Comparison of ENCODE assay signal across 9 cellular contexts in genomic region chr6:56938634-56939294, GRCh38.
DNase-seq lines count a peak whose midpoint lies in the region; ATAC-seq and FAIRE-seq lines count a peak whose summit lies in the region.
"Had no signal": no experiment of that assay in that cellular context is flagged by ENCODE, and none has a peak within 500 bp of the region (broad histone marks: within the 10 kb centered on the region; RNA-seq: fewer than 3 reads in every experiment).

No MANE protein-coding gene starts in this region.

- DNase-seq in AG08395 (ENCODE audit: low spot score), result peak; percentile 95
- no peak for DNase-seq in GM19239 (ENCODE audit: insufficient read length, low spot score)
- DNase-seq in RPMI8226, result peak; percentile 83
- DNase-seq in glomerular visceral epithelial cell (ENCODE audit: extremely low spot score), result peak; percentile 99
- DNase-seq in NCI-H146 treated with DMSO at 0.1 percent for 48 hours (lab: John Stamatoyannopoulos, UW; ENCODE audit: unreplicated experiment), result no peak
- DNase-seq: NCI-H1436 treated with DMSO at 0.1 percent for 48 hours had no signal

- ATAC-seq in HG03025 (IDR thresholded peaks at IDR 0.05; ENCODE audit: low FRiP score, unreplicated experiment), result no peak
- no peak for ATAC-seq in HG02884 (IDR thresholded peaks at IDR 0.05; ENCODE audit: unreplicated experiment)
- ATAC-seq in GM19035 (IDR thresholded peaks at IDR 0.05; ENCODE audit: unreplicated experiment), result no peak

- FAIRE-seq in GM19239 (lab: Jason Lieb, UNC), result peak; percentile 70

Comparison
In these comparisons a context has a peak if more than half of its experiments do, and no peak if none do; other contexts are left out.
1. DNase-seq: peak in AG08395 (single experiment), RPMI8226 (single experiment) and glomerular visceral epithelial cell (single experiment); none in GM19239 (single experiment) and NCI-H146 treated with DMSO at 0.1 percent for 48 hours (single experiment).